1 cellular context compared by ENCODE assay signal in the genomic region with DNA sequence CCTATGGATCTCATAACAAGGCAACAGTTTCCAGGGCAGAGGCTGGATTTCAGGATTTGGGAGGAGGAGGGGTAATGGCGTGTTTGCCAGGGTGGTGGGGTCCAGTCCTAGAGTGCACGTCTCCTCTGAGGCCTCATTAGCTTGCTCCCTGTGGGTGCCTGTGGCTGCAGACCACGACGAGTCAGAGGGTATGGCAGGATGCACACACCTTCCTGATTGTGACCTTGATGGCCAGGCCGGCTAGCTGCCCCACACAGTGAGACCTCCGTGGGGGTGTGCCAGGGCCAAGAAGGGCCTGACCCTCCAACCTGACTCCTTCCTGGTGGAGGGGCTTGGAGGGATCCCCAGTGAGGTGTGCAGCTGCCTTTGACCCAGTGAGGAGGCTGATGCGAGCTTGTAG.
TF ChIP-seq lines count a peak whose summit lies in the region.

No MANE protein-coding gene starts in this region.

TF ChIP-seq in HepG2, 621 proteins besides CTCF, POLR2A, EP300 and RAD21:
- TF ChIP-seq YEATS2 (CRISPR knock-in tag; IDR thresholded peaks at IDR 0.05; ENCODE audit: borderline replicate concordance) (no peak), HNF4G (IDR thresholded peaks at IDR 0.05; ENCODE audit: borderline replicate concordance, low read depth, low read length) (no peak), HNF4G (CRISPR knock-in tag; IDR thresholded peaks at IDR 0.05; ENCODE audit: borderline replicate concordance, low read depth) (no peak), ZNF563 (CRISPR knock-in tag; IDR thresholded peaks at IDR 0.05) (no peak), TBP (CRISPR knock-in tag; IDR thresholded peaks at IDR 0.05) (no peak), TAF1 (CRISPR knock-in tag; IDR thresholded peaks at IDR 0.05) (no peak), ESRRA (CRISPR knock-in tag; IDR thresholded peaks at IDR 0.05; ENCODE audit: low read depth) (no peak), DMAP1 (CRISPR knock-in tag; IDR thresholded peaks at IDR 0.05) (no peak), MTF2 (CRISPR knock-in tag; IDR thresholded peaks at IDR 0.05; ENCODE audit: borderline replicate concordance) (no peak), ZSCAN9 (CRISPR knock-in tag; IDR thresholded peaks at IDR 0.05; ENCODE audit: borderline replicate concordance) (no peak), ZNF883 (CRISPR knock-in tag; IDR thresholded peaks at IDR 0.05; ENCODE audit: not compliant biosample characterization) (no peak), ZNF75D (CRISPR knock-in tag; IDR thresholded peaks at IDR 0.05; ENCODE audit: borderline replicate concordance) (no peak), MYNN (CRISPR knock-in tag; IDR thresholded peaks at IDR 0.05; ENCODE audit: low read depth) (no peak), DNMT3B (CRISPR knock-in tag; conservative IDR thresholded peaks at IDR 0.05) (no peak)
